21 cellular contexts compared by ENCODE assay signal in the genomic region with DNA sequence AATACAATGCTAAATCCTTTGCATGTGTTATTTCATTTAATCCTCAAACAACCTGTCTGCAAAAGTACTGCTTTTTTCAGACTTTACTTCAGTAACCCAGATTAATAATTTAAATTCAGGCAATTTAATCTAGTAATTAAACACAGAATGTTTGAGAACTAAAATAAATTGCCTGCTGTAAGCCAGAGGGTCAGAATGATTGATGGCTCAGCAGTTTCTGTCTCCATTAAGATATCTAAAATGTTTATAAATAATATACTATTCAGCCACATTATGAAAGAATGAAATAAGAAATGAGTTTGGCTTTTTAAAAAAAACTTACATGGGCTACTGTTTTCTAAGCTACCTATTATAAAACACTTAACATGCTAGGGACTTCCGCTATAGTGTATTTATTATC.
A peak's percentile ranks its signal among the peaks of the same experiment; 100 is the strongest.
DNase-seq lines count a peak whose midpoint lies in the region; ATAC-seq, FAIRE-seq and TF ChIP-seq lines count a peak whose summit lies in the region.
"Had no signal": no experiment of that assay in that cellular context is flagged by ENCODE, and none has a peak within 500 bp of the region (broad histone marks: within the 10 kb centered on the region; RNA-seq: fewer than 3 reads in every experiment).

No MANE protein-coding gene starts in this region.

- no peaks in the 10 kb centered on the region for H3K36me3 Mint-ChIP-seq in stimulated activated memory B cell treated with anti-CD40 and anti-IgM and Interleukin-4, amounts not matched to agents 10 μg/mL and 1 μg/mL and 100 μg/mL, for 72 hours
- H3K36me3 Mint-ChIP-seq: CD8-positive, alpha-beta T cell had no signal

- no peaks in the 10 kb centered on the region for H4K20me1 ChIP-seq in K562 (replicated peaks; ENCODE audit: control insufficient read depth, insufficient read depth, low read length)
- H4K20me1 ChIP-seq: BLaER1 treated with 17β-estradiol and CSF1 and Interleukin-3, amounts not matched to agents 10 nM and 100 nM had no signal

- POLR2A ChIA-PET in A549 (lab: Yijun Ruan, JAX) = no interaction called here
- POLR2A ChIA-PET in K562 (lab: Yijun Ruan, JAX) = no interaction called here

- intact Hi-C loops in K562 (cut with micrococcal nuclease) = no loop called here

- ATAC-seq in A549 = no peak
- no peak for ATAC-seq in K562
- ATAC-seq in stimulated activated memory B cell treated with anti-CD40 and anti-IgM and Interleukin-4, amounts not matched to agents 10 μg/mL and 1 μg/mL and 100 μg/mL, for 72 hours = no peak
- no peak for ATAC-seq in HG02884 (IDR thresholded peaks at IDR 0.05; ENCODE audit: unreplicated experiment)
- ATAC-seq: CD8-positive, alpha-beta T cell had no signal

- TF ChIP-seq EP300 in A549 (IDR thresholded peaks at IDR 0.05) (no peak), K562 (IDR thresholded peaks at IDR 0.05; ENCODE audit: low read length) (no peak)

- no peak for TF ChIP-seq POLR2A in A549 (IDR thresholded peaks at IDR 0.05; ENCODE audit: low read length)
- no peak for TF ChIP-seq POLR2A in K562 (conservative IDR thresholded peaks at IDR 0.05)

- TF ChIP-seq CTCF in A549 (IDR thresholded peaks at IDR 0.05) (no peak), HL-60 (IDR thresholded peaks at IDR 0.05; ENCODE audit: insufficient read depth, low read length) (no peak), K562 (IDR thresholded peaks at IDR 0.05 in 2 of 3, conservative IDR thresholded peaks at IDR 0.05 in 1 of 3; ENCODE audit: insufficient read depth in 2 of 3, low read depth in 1 of 3, low read length in 3 of 3) (no peak)

- FAIRE-seq in A549 (lab: Jason Lieb, UNC) = no peak
- no peak for FAIRE-seq in K562 (lab: Jason Lieb, UNC)
- FAIRE-seq: A204.1, D721Med, G401.6, GM12891, GM19239 had no signal

- DNase-seq in A549 (ENCODE audit: low read depth in 1 of 2, low spot score in 1 of 2) (no peak), HL-60 (ENCODE audit: low read depth in 1 of 2, low spot score in 1 of 2) (no peak), K562 (ENCODE audit: extremely low read depth in 1 of 4, low spot score in 3 of 4) (no peak), NCI-H2029 treated with DMSO at 0.1 percent for 48 hours (lab: John Stamatoyannopoulos, UW) (no peak)
- DNase-seq: 8988T; Caco-2; Calu3; CD4-positive, alpha-beta T cell; CD8-positive, alpha-beta T cell; DMS79 treated with DMSO at 0.1 percent for 48 hours; GF-D8 had no signal

- H3K9me3 ChIP-seq in A549 (0 out of 3 replicates have a peak, but pooled peaks cover 2% of the 10 kb centered on the region), K562 (replicated peaks; ENCODE audit: control insufficient read depth, insufficient read depth, low read depth, low read length) (no peaks in the 10 kb centered on the region; the same call in 1 of the 2 replicates)
- H3K9me3 ChIP-seq: Caco-2 had no signal

- peaks cover 4% of the 10 kb centered on the region for H3K9me3 Mint-ChIP-seq in stimulated activated memory B cell treated with anti-CD40 and anti-IgM and Interleukin-4, amounts not matched to agents 10 μg/mL and 1 μg/mL and 100 μg/mL, for 72 hours

- H3K4me1 ChIP-seq in A549 (no peaks in the 10 kb centered on the region), K562 (replicated peaks in 1 of 2; ENCODE audit: control insufficient read depth in 2 of 2, insufficient read depth in 2 of 2, low read length in 2 of 2) (no peaks in the 10 kb centered on the region)
- H3K4me1 ChIP-seq: Caco-2 had no signal

- H3K27ac ChIP-seq in A549 (no peak overlapping the region), HL-60 (replicated peaks) (peak overlapping the region; percentile 73), K562 (ENCODE audit: extremely low read depth, low read depth, low read length) (no peak overlapping the region)
- H3K27ac ChIP-seq: C4-2B had no signal

- no TSS peak for BruUV-seq in K562 (replicated peaks; lab: Mats Ljungman, UMichigan)

- H3K9me1 ChIP-seq in K562 (ENCODE audit: control insufficient read depth, insufficient read depth, low read length) = no peaks in the 10 kb centered on the region

- CTCF ChIA-PET in A549 (lab: Yijun Ruan, JAX) (no interaction called here), K562 (lab: Yijun Ruan, JAX; ENCODE audit: low intra/inter-chr PET ratio) (no interaction called here)

- H3K27me3 Mint-ChIP-seq in stimulated activated memory B cell treated with anti-CD40 and anti-IgM and Interleukin-4, amounts not matched to agents 10 μg/mL and 1 μg/mL and 100 μg/mL, for 72 hours = peaks cover 9% of the 10 kb centered on the region
- H3K27me3 Mint-ChIP-seq: CD4-positive, alpha-beta T cell had no signal

- H3K4me1 Mint-ChIP-seq in stimulated activated memory B cell treated with anti-CD40 and anti-IgM and Interleukin-4, amounts not matched to agents 10 μg/mL and 1 μg/mL and 100 μg/mL, for 72 hours = no peaks in the 10 kb centered on the region
- H3K4me1 Mint-ChIP-seq: B cell had no signal

- H3K4me2 ChIP-seq in A549 (no peak overlapping the region), K562 (ENCODE audit: insufficient read depth, low read length) (no peak overlapping the region)

- H3K4me3 Mint-ChIP-seq in stimulated activated memory B cell treated with anti-CD40 and anti-IgM and Interleukin-4, amounts not matched to agents 10 μg/mL and 1 μg/mL and 100 μg/mL, for 72 hours = no peak overlapping the region
- H3K4me3 Mint-ChIP-seq: B cell; CD4-positive, alpha-beta T cell; CD8-positive, alpha-beta T cell had no signal

- H3K36me3 ChIP-seq in K562 (ENCODE audit: control insufficient read depth, insufficient read depth, low read length) = no peaks in the 10 kb centered on the region
- H3K36me3 ChIP-seq: BLaER1 treated with 17β-estradiol and CSF1 and Interleukin-3, amounts not matched to agents 10 nM and 100 nM had no signal

- H3K4me3 ChIP-seq in A549 (no peak overlapping the region), HL-60 (replicated peaks; ENCODE audit: insufficient read depth, low read length) (no peak overlapping the region), K562 (no peak overlapping the region)
- H3K4me3 ChIP-seq: BLaER1 treated with 17β-estradiol and CSF1 and Interleukin-3, amounts not matched to agents 10 nM and 100 nM had no signal

- no peak for TF ChIP-seq RAD21 in A549 (conservative IDR thresholded peaks at IDR 0.05 in 1 of 2, IDR thresholded peaks at IDR 0.05 in 1 of 2)
- TF ChIP-seq RAD21 in K562 (CRISPR knock-in tag; conservative IDR thresholded peaks at IDR 0.05 in 1 of 2, IDR thresholded peaks at IDR 0.05 in 1 of 2) = no peak

- no peaks in the 10 kb centered on the region for H3K79me2 ChIP-seq in K562 (ENCODE audit: control insufficient read depth, insufficient read depth, low read length)

- no peaks in the 10 kb centered on the region for H3K27me3 ChIP-seq in HL-60 (ENCODE audit: insufficient read depth, poor library complexity, severe bottlenecking)
- no peaks in the 10 kb centered on the region for H3K27me3 ChIP-seq in K562 (ENCODE audit: control insufficient read depth in 2 of 2, insufficient read depth in 2 of 2, low read length in 2 of 2)

- 83% methylated on average over 1 of the region's 1 CpG for WGBS in A549 (ENCODE audit: missing lambda C conversion rate)
- 12% methylated on average over 1 of the region's 1 CpG for WGBS in K562 (ENCODE audit: insufficient coverage, low coverage, missing lambda C conversion rate)

- no peak overlapping the region for H3K9ac ChIP-seq in K562 (ENCODE audit: insufficient read depth in 1 of 2, low read depth in 2 of 2, low read length in 2 of 2)
- H3K9ac ChIP-seq: BLaER1 treated with 17β-estradiol and CSF1 and Interleukin-3, amounts not matched to agents 10 nM and 100 nM had no signal

- no peak overlapping the region for H2AFZ ChIP-seq in K562 (ENCODE audit: low read depth, low read length)

- in situ Hi-C loops in K562 (cut with MboI) = no loop called here

- H3K27ac Mint-ChIP-seq in stimulated activated memory B cell treated with anti-CD40 and anti-IgM and Interleukin-4, amounts not matched to agents 10 μg/mL and 1 μg/mL and 100 μg/mL, for 72 hours = no peak overlapping the region
- H3K27ac Mint-ChIP-seq: B cell; CD4-positive, alpha-beta T cell; CD8-positive, alpha-beta T cell had no signal

TF ChIP-seq in A549, 52 proteins besides CTCF, POLR2A, EP300 and RAD21:
- TF ChIP-seq MAZ (IDR thresholded peaks at IDR 0.05; ENCODE audit: borderline replicate concordance, low read depth, low read length) = no peak
- peak; percentile 40 for TF ChIP-seq MAFK (IDR thresholded peaks at IDR 0.05; ENCODE audit: partially characterized antibody)

TF ChIP-seq in K562, 482 proteins besides CTCF, POLR2A, EP300 and RAD21:
- TF ChIP-seq TAF7 (tag; IDR thresholded peaks at IDR 0.05) (no peak), XRCC4 (IDR thresholded peaks at IDR 0.05; ENCODE audit: extremely low read depth, insufficient read depth, insufficient read length) (no peak), ZNF316 (IDR thresholded peaks at IDR 0.05) (peak; percentile 20; the same call in 1 of the 2 replicates)
